12 cellular contexts compared by ENCODE assay signal in genomic region chr18:8411492-8411891, GRCh38.
DNase-seq lines count a peak whose midpoint lies in the region; ATAC-seq and TF ChIP-seq lines count a peak whose summit lies in the region.
"Had no signal": no experiment of that assay in that cellular context is flagged by ENCODE, and none has a peak within 500 bp of the region (broad histone marks: within the 10 kb centered on the region; RNA-seq: fewer than 3 reads in every experiment).

No MANE protein-coding gene starts in this region.

- CTCF ChIA-PET in WTC11 (lab: Charles Lee), result no interaction called here

- H3K9ac ChIP-seq in GM23248, result no peak overlapping the region
- H3K9ac ChIP-seq: BLaER1 had no signal

- in situ Hi-C loops in GM23248 (cut with MboI), result no loop called here

- H3F3A ChIP-seq in GM23248 (ENCODE audit: insufficient read depth), result no peaks in the 10 kb centered on the region

- H3K4me1 Mint-ChIP-seq in WTC11, result no peaks in the 10 kb centered on the region
- H3K4me1 Mint-ChIP-seq in T-helper 2 cell treated with Interferon-gamma antibody and Interleukin-4, amounts not matched to agents 5 μg/mL and 100 μg/mL, for 36 hours (ENCODE audit: low read depth), result no peaks in the 10 kb centered on the region
- H3K4me1 Mint-ChIP-seq: CD14-positive monocyte; CD4-positive, alpha-beta memory T cell had no signal

- H3K4me1 ChIP-seq in GM23248 (ENCODE audit: insufficient read depth), result no peaks in the 10 kb centered on the region

- ATAC-seq in WTC11 (no peak), GM19328 (IDR thresholded peaks at IDR 0.05; ENCODE audit: unreplicated experiment) (no peak)

- POLR2A ChIA-PET in WTC11 (lab: Charles Lee), result no interaction called here

- H3K27me3 ChIP-seq in GM23248 (replicated peaks; ENCODE audit: insufficient read depth), result 0 out of 2 replicates have a peak, but pooled peaks cover 8% of the 10 kb centered on the region
- H3K27me3 ChIP-seq: BLaER1 had no signal

- H3K4me3 ChIP-seq in GM23248, result no peak overlapping the region
- H3K4me3 ChIP-seq: BLaER1 had no signal

- H3K9me2 ChIP-seq in GM23248 (ENCODE audit: insufficient read depth), result no peaks in the 10 kb centered on the region

- H3K79me2 ChIP-seq in GM23248 (ENCODE audit: insufficient read depth), result no peaks in the 10 kb centered on the region

- H3K27ac ChIP-seq in GM23248, result no peak overlapping the region
- H3K27ac ChIP-seq: BLaER1 had no signal

- H2AFZ ChIP-seq in GM23248, result no peak overlapping the region

- H3K36me3 Mint-ChIP-seq in WTC11, result peaks cover 31% of the 10 kb centered on the region
- H3K36me3 Mint-ChIP-seq in T-helper 2 cell treated with Interferon-gamma antibody and Interleukin-4, amounts not matched to agents 5 μg/mL and 100 μg/mL, for 36 hours (ENCODE audit: low read depth), result no peaks in the 10 kb centered on the region
- H3K36me3 Mint-ChIP-seq: CD14-positive monocyte had no signal

- DNase-seq in NCI-H1105 treated with DMSO at 0.1 percent for 48 hours (lab: John Stamatoyannopoulos, UW), result peak; percentile 1
- no peak for DNase-seq in NCI-H1105 (lab: John Stamatoyannopoulos, UW)
- DNase-seq in GM23248, result peak; percentile 39
- no peak for DNase-seq in WTC11 (ENCODE audit: low spot score)
- DNase-seq in KG1 (lab: John Stamatoyannopoulos, UW), result no peak
- DNase-seq in T-helper 2 cell treated with Interferon-gamma antibody and Interleukin-4, amounts not matched to agents 5 μg/mL and 100 μg/mL, for 36 hours (ENCODE audit: low spot score), result no peak
- DNase-seq: 8988T; CD4-positive, alpha-beta memory T cell; H9 had no signal

- TF ChIP-seq CTCF in WTC11 (IDR thresholded peaks at IDR 0.05), result no peak

- H4K20me1 ChIP-seq in GM23248 (ENCODE audit: insufficient read depth), result no peaks in the 10 kb centered on the region
- H4K20me1 ChIP-seq: BLaER1 had no signal

- no peak overlapping the region for H3K4me3 Mint-ChIP-seq in WTC11
- no peak overlapping the region for H3K4me3 Mint-ChIP-seq in T-helper 2 cell treated with Interferon-gamma antibody and Interleukin-4, amounts not matched to agents 5 μg/mL and 100 μg/mL, for 36 hours
- H3K4me3 Mint-ChIP-seq: CD14-positive monocyte, H9 had no signal

- H3K9me3 Mint-ChIP-seq in WTC11, result peaks cover 48% of the 10 kb centered on the region
- peaks cover 13% of the 10 kb centered on the region for H3K9me3 Mint-ChIP-seq in T-helper 2 cell treated with Interferon-gamma antibody and Interleukin-4, amounts not matched to agents 5 μg/mL and 100 μg/mL, for 36 hours

- H3K9me3 ChIP-seq in GM23248 (ENCODE audit: low read depth), result no peaks in the 10 kb centered on the region

- no peak overlapping the region for H3K27ac Mint-ChIP-seq in WTC11
- no peak overlapping the region for H3K27ac Mint-ChIP-seq in T-helper 2 cell treated with Interferon-gamma antibody and Interleukin-4, amounts not matched to agents 5 μg/mL and 100 μg/mL, for 36 hours
- H3K27ac Mint-ChIP-seq: CD14-positive monocyte; CD4-positive, alpha-beta memory T cell; H9 had no signal

- H3K27me3 Mint-ChIP-seq in WTC11 (ENCODE audit: low read depth), result no peaks in the 10 kb centered on the region; the same call in 1 of the 2 replicates
- no peaks in the 10 kb centered on the region for H3K27me3 Mint-ChIP-seq in T-helper 2 cell treated with Interferon-gamma antibody and Interleukin-4, amounts not matched to agents 5 μg/mL and 100 μg/mL, for 36 hours (ENCODE audit: low read depth)
- H3K27me3 Mint-ChIP-seq: CD4-positive, alpha-beta memory T cell had no signal

- no peak overlapping the region for H3K4me2 ChIP-seq in GM23248 (ENCODE audit: unreplicated experiment)
- H3K4me2 ChIP-seq: BLaER1 had no signal

- H3K36me3 ChIP-seq in GM23248 (ENCODE audit: low read depth), result no peaks in the 10 kb centered on the region
- H3K36me3 ChIP-seq: BLaER1 had no signal

TF ChIP-seq in WTC11, 78 proteins besides CTCF, POLR2A, EP300 and RAD21:
- peak; percentile 89 for TF ChIP-seq ZNF317 (CRISPR knock-in tag; IDR thresholded peaks at IDR 0.05; ENCODE audit: borderline replicate concordance, low read depth)
- TF ChIP-seq PRDM15 (CRISPR knock-in tag; IDR thresholded peaks at IDR 0.05), result no peak

Comparison
In these comparisons a context has a peak if more than half of its experiments do, and no peak if none do; other contexts are left out.
1. DNase-seq: peak in NCI-H1105 treated with DMSO at 0.1 percent for 48 hours (single experiment) and GM23248 (single experiment); none in NCI-H1105 (single experiment), WTC11 (single experiment), KG1 (single experiment) and T-helper 2 cell treated with Interferon-gamma antibody and Interleukin-4, amounts not matched to agents 5 μg/mL and 100 μg/mL, for 36 hours (single experiment).